Comparison of ENCODE assay signal across 16 cellular contexts in genomic region chr15:22967084-22967770, GRCh38. TPM values are rescaled to one million over a fixed set of nuclear protein-coding genes. Genes with fewer than 3 reads are reported as not detected.
DNase-seq lines count a peak whose midpoint lies in the region; ATAC-seq, FAIRE-seq and TF ChIP-seq lines count a peak whose summit lies in the region.
"Had no signal": no experiment of that assay in that cellular context is flagged by ENCODE, and none has a peak within 500 bp of the region (broad histone marks: within the 10 kb centered on the region; RNA-seq: fewer than 3 reads in every experiment).

No MANE protein-coding gene starts in this region.

- H3K4me3 ChIP-seq in HEK293 (ENCODE audit: low read depth, low read length) (no peak overlapping the region), GM12878 (no peak overlapping the region), thoracic aorta (no peak overlapping the region)
- H3K4me3 ChIP-seq: SK-N-MC had no signal

- intact Hi-C loops in GM12878 (cut with micrococcal nuclease; ENCODE audit: unreplicated experiment) = no loop called here

- TF ChIP-seq EP300 in GM12878 (IDR thresholded peaks at IDR 0.05; ENCODE audit: borderline replicate concordance in 1 of 2, control insufficient read depth in 1 of 2, low read depth in 2 of 2, low read length in 2 of 2) = no peak

- TF ChIP-seq POLR2A in GM12878 (IDR thresholded peaks at IDR 0.05; ENCODE audit: low read depth, low read length) = no peak

- H3K27me3 ChIP-seq in GM12878 (replicated peaks in 1 of 2; ENCODE audit: control insufficient read depth in 2 of 2, insufficient read depth in 2 of 2, low read length in 1 of 2) = no peaks in the 10 kb centered on the region
- H3K27me3 ChIP-seq in thoracic aorta (replicated peaks; ENCODE audit: insufficient read depth) = no peaks in the 10 kb centered on the region
- H3K27me3 ChIP-seq: BE2C had no signal

- POLR2A ChIA-PET in HEK293 (lab: Yijun Ruan, JAX) = no interaction called here
- POLR2A ChIA-PET in GM12878 (lab: Charles Lee) = interaction anchor here (0.5 kb wide), 1 partner anchor 10 kb away, joined by 4 read pairs; no protein-coding TSS in a partner anchor

- ATAC-seq in GM12878 (no peak), thoracic aorta (ENCODE audit: insufficient number of reproducible peaks, low FRiP score, low read depth) (no peak)

- H3K4me1 Mint-ChIP-seq in neural crest cell = peaks cover 32% of the 10 kb centered on the region
- H3K4me1 Mint-ChIP-seq: CD8-positive, alpha-beta memory T cell had no signal

- no peak overlapping the region for H3K4me2 ChIP-seq in GM12878 (ENCODE audit: control insufficient read depth, insufficient read depth)

- CTCF ChIA-PET in HEK293 (lab: Yijun Ruan, JAX) (interaction anchor here (0.6 kb wide), 1 partner anchor 30 kb away, joined by 3 read pairs; no protein-coding TSS in a partner anchor), GM12878 (lab: Yijun Ruan, JAX) (no interaction called here)

- no peak for DNase-seq in GM12878 (ENCODE audit: low read depth, low spot score)
- DNase-seq in neural crest cell (ENCODE audit: low read depth, low spot score) = no peak
- DNase-seq in thoracic aorta (ENCODE audit: low spot score) = no peak
- DNase-seq in H4 (ENCODE audit: low spot score) = no peak
- DNase-seq in OCI-M2 (lab: John Stamatoyannopoulos, UW; ENCODE audit: unreplicated experiment) = no peak
- DNase-seq in NCI-H774 (lab: John Stamatoyannopoulos, UW) = no peak
- DNase-seq: BE2C; CD8-positive, alpha-beta memory T cell; DMS 273 treated with DMSO at 0.1 percent for 48 hours; HCEC 1CT; NCI-H1417; NCI-H2171 treated with DMSO at 0.1 percent for 48 hours; NCI-H510A had no signal

- TF ChIP-seq CTCF in HEK293 (tag by site-specific recombination; IDR thresholded peaks at IDR 0.05) = no peak
- TF ChIP-seq CTCF in GM12878 (IDR thresholded peaks at IDR 0.05 in 2 of 3, conservative IDR thresholded peaks at IDR 0.05 in 1 of 3; ENCODE audit: control insufficient read depth in 2 of 3, extremely low read depth in 1 of 3, insufficient read depth in 1 of 3, low read depth in 3 of 3, low read length in 3 of 3) = no peak
- TF ChIP-seq CTCF in neural crest cell (conservative IDR thresholded peaks at IDR 0.05) = no peak
- TF ChIP-seq CTCF in thoracic aorta (IDR thresholded peaks at IDR 0.05) = no peak

- in situ Hi-C loops in GM12878 (cut with MboI) = no loop called here

- peaks cover 31% of the 10 kb centered on the region for H3K79me2 ChIP-seq in GM12878 (ENCODE audit: control insufficient read depth, insufficient read depth, low read length)

- no peaks in the 10 kb centered on the region for H3K9me3 Mint-ChIP-seq in neural crest cell
- H3K9me3 Mint-ChIP-seq: IgD-negative memory B cell had no signal

- SMC1A ChIA-PET in GM12878 (lab: Charles Lee; ENCODE audit: uncharacterized antibody, unreplicated experiment) = no interaction called here

- WGBS in GM12878 (ENCODE audit: insufficient coverage, insufficient replicate concordance, low lambda C conversion rate, missing lambda C conversion rate) = 95% methylated on average over 15 of the region's 15 CpGs

- H3K27ac ChIP-seq in HEK293 (ENCODE audit: extremely low read depth, low read depth, low read length) = no peak overlapping the region
- 0 out of 2 replicates have a peak overlapping the region, but pooled peaks have one; percentile 18 for H3K27ac ChIP-seq in GM12878 (ENCODE audit: control insufficient read depth, insufficient read depth)
- peak overlapping the region; percentile 69 to 86 for H3K27ac ChIP-seq in thoracic aorta
- H3K27ac ChIP-seq: SK-N-MC had no signal

- H2AFZ ChIP-seq in GM12878 (ENCODE audit: control insufficient read depth, low read depth, low read length) = no peak overlapping the region

- no peak overlapping the region for H3K9ac ChIP-seq in GM12878 (ENCODE audit: control insufficient read depth, insufficient read depth, low read length)

- peak overlapping the region; percentile 62 for H3K27ac Mint-ChIP-seq in neural crest cell (ENCODE audit: unreplicated experiment)
- H3K27ac Mint-ChIP-seq: IgD-negative memory B cell had no signal

- no peak for TF ChIP-seq RAD21 in GM12878 (IDR thresholded peaks at IDR 0.05; ENCODE audit: insufficient read depth, low read depth, low read length)

- H3K27me3 Mint-ChIP-seq in neural crest cell (ENCODE audit: low read depth) = no peaks in the 10 kb centered on the region
- H3K27me3 Mint-ChIP-seq: CD8-positive, alpha-beta memory T cell had no signal

- RAD21 ChIA-PET in GM12878 (lab: Charles Lee; ENCODE audit: unreplicated experiment) = interaction anchor here (0.5 kb wide), 1 partner anchor 61 kb away, joined by 3 read pairs; no protein-coding TSS in a partner anchor

- H3K4me1 ChIP-seq in HEK293 (ENCODE audit: control insufficient read depth, insufficient read depth, low read length) (peaks cover 7% of the 10 kb centered on the region), GM12878 (ENCODE audit: control insufficient read depth, insufficient read depth, low read length) (peaks cover 5% of the 10 kb centered on the region; the same call in 1 of the 2 replicates), thoracic aorta (ENCODE audit: control insufficient read depth in 1 of 2, low read depth in 2 of 2) (peaks cover 42 to 80% of the 10 kb centered on the region in 2 donors)

- H3K36me3 Mint-ChIP-seq in neural crest cell (ENCODE audit: low read depth) = peaks cover 12% of the 10 kb centered on the region

- no peaks in the 10 kb centered on the region for H3K9me3 ChIP-seq in HEK293 (ENCODE audit: control insufficient read depth, insufficient read depth, low read depth, low read length)
- H3K9me3 ChIP-seq in GM12878 (replicated peaks; ENCODE audit: control insufficient read depth, insufficient read depth, low read length) = no peaks in the 10 kb centered on the region; the same call in 1 of the 3 replicates
- H3K9me3 ChIP-seq in thoracic aorta = no peaks in the 10 kb centered on the region
- H3K9me3 ChIP-seq: BE2C had no signal

- H3K4me3 Mint-ChIP-seq in neural crest cell = no peak overlapping the region
- H3K4me3 Mint-ChIP-seq: IgD-negative memory B cell had no signal

- no TSS peak for BruUV-seq in GM12878 (replicated peaks; lab: Mats Ljungman, UMichigan)

- no peaks in the 10 kb centered on the region for H4K20me1 ChIP-seq in GM12878 (ENCODE audit: control insufficient read depth, insufficient read depth)

- no peak for FAIRE-seq in GM12878 (lab: Jason Lieb, UNC)

- H3K36me3 ChIP-seq in HEK293 (ENCODE audit: control insufficient read depth in 2 of 2, insufficient read depth in 1 of 2, low read length in 2 of 2) (no peaks in the 10 kb centered on the region), GM12878 (ENCODE audit: control insufficient read depth in 2 of 2, insufficient read depth in 2 of 2, low read length in 1 of 2) (peaks cover 0 to 3% of the 10 kb centered on the region in 2 experiments; a peak in 2 of 4 replicates), thoracic aorta (no peaks in the 10 kb centered on the region)
- H3K36me3 ChIP-seq: BE2C had no signal

TF ChIP-seq in HEK293, 187 proteins besides CTCF, POLR2A, EP300 and RAD21:
- TF ChIP-seq ZNF202 (tag by site-specific recombination; IDR thresholded peaks at IDR 0.05; ENCODE audit: borderline replicate concordance) (no peak), SCRT2 (tag by site-specific recombination; IDR thresholded peaks at IDR 0.05) (peak; percentile 54), HOXA7 (CRISPR knock-in tag; IDR thresholded peaks at IDR 0.05; ENCODE audit: borderline replicate concordance) (no peak)

TF ChIP-seq in GM12878, 131 proteins besides CTCF, POLR2A, EP300 and RAD21 (continues in another document):
- TF ChIP-seq BCLAF1 (IDR thresholded peaks at IDR 0.05) (no peak), NFYA (IDR thresholded peaks at IDR 0.05; ENCODE audit: borderline replicate concordance, low read depth, low read length) (no peak), YY1 (IDR thresholded peaks at IDR 0.05; ENCODE audit: low read depth, low read length) (no peak), BACH1 (IDR thresholded peaks at IDR 0.05; ENCODE audit: borderline replicate concordance) (no peak), IKZF2 (IDR thresholded peaks at IDR 0.05) (no peak)

RNA-seq across cellular contexts. Expression of gene CYFIP1, which starts 12.9 kb away (rescaled TPM):
- 122 and 123 TPM in 2 replicates for total RNA-seq in GM12878 (2013; cell fraction: nucleolus; rRNA removed)
- total RNA-seq in GM12878 (2014; rRNA removed) = 34.4 and 36.4 TPM in 2 replicates
- 22.0 and 25.7 TPM in 2 replicates for total RNA-seq in GM12878 (2014; rRNA removed; fragmentation: Illumina TruSeq; extraction: Trizol)
- 43.7 and 51.3 TPM in 2 replicates for total RNA-seq in GM12878 (2021)
- 16.4 TPM for polyA plus RNA-seq in GM12878 (2011; ENCODE audit: low read depth)
- 38.8 and 46.2 TPM in 2 replicates for polyA plus RNA-seq in GM12878 (2011; rRNA removed)
- 48.3 and 55.8 TPM in 2 replicates for polyA plus RNA-seq in GM12878 (2011; cell fraction: cytosol; rRNA removed)
- 64.5 and 71.0 TPM in 2 replicates for polyA plus RNA-seq in GM12878 (2011; cell fraction: nucleus; rRNA removed)
- 21.1 and 29.0 TPM in 2 replicates for polyA plus RNA-seq in GM12878 (2012)
- 16.9 and 22.7 TPM in 2 replicates for polyA plus RNA-seq in GM12878 (2014; fragmentation: Illumina TruSeq; extraction: Trizol)
- polyA plus RNA-seq in GM12878 (2014; fragmentation: Nextera tagmentation; extraction: Ambion mirVana) = 1 to 10 TPM; 3.5 to 5.7 TPM
- 25.6 and 25.9 TPM in 2 replicates for polyA plus RNA-seq in GM12878 (2014; rRNA removed)
- 10 to 100 TPM; 30.7 to 33.4 TPM for polyA plus RNA-seq in GM12878 (2016; fragmentation: Nextera tagmentation; extraction: Ambion mirVana)
- polyA minus RNA-seq in GM12878 (2011; rRNA and poly(A)+ RNA removed) = 78.5 and 79.4 TPM in 2 replicates
- polyA minus RNA-seq in GM12878 (2011; cell fraction: cytosol; rRNA and poly(A)+ RNA removed) = 14.1 and 19.8 TPM in 2 replicates
- 22.1 and 35.2 TPM in 2 replicates for polyA minus RNA-seq in GM12878 (2011; cell fraction: nucleus; rRNA and poly(A)+ RNA removed)
- 115 and 116 TPM in 2 replicates for total RNA-seq in neural crest cell
- total RNA-seq in thoracic aorta = 100 to 1,000 TPM; 112 to 150 TPM
- 38.4 and 39.3 TPM in 2 replicates for total RNA-seq in H4 (2014; rRNA removed; shearing (Covaris generic))
